In genomic region chr1:212558665-212559480, GRCh38 we compare ENCODE assay signal across 1 cellular context.
TF ChIP-seq lines count a peak whose summit lies in the region.

No MANE protein-coding gene starts in this region.

TF ChIP-seq in K562, 482 proteins besides CTCF, POLR2A, EP300 and RAD21 (continued from another document):
- peak in 1 of 2 experiments; percentile 93; a peak in 2 of 3 replicates for TF ChIP-seq CBX3 (IDR thresholded peaks at IDR 0.05; ENCODE audit: borderline replicate concordance in 1 of 2, low read length in 2 of 2)
- TF ChIP-seq ZNF766 (CRISPR knock-in tag; conservative IDR thresholded peaks at IDR 0.05) = peak; percentile 92
- TF ChIP-seq TFE3 (CRISPR knock-in tag; IDR thresholded peaks at IDR 0.05) = peak; percentile 16; the same call in 1 of the 2 replicates
- TF ChIP-seq ZBTB12 (CRISPR knock-in tag; IDR thresholded peaks at IDR 0.05) = peak; percentile 87
- peak; percentile 99 for TF ChIP-seq CXXC5 (CRISPR knock-in tag; IDR thresholded peaks at IDR 0.05)
- TF ChIP-seq NONO (IDR thresholded peaks at IDR 0.05; ENCODE audit: low read depth in 2 of 2, low read length in 1 of 2) = peak in 1 of 2 experiments; percentile 93; a peak in 2 of 4 replicates
- TF ChIP-seq ZNF639 (CRISPR knock-in tag; conservative IDR thresholded peaks at IDR 0.05 in 1 of 2, IDR thresholded peaks at IDR 0.05 in 1 of 2) = no peak; a peak in 2 of 4 replicates
- TF ChIP-seq TEAD1 (CRISPR knock-in tag; IDR thresholded peaks at IDR 0.05) = peak; percentile 54 to 88; a peak in 3 of 4 replicates
- TF ChIP-seq NFIC (IDR thresholded peaks at IDR 0.05) = no peak
- TF ChIP-seq FOXA3 (CRISPR knock-in tag; conservative IDR thresholded peaks at IDR 0.05 in 1 of 2, IDR thresholded peaks at IDR 0.05 in 1 of 2) = 0 out of 4 replicates have a peak, but pooled peaks of 1 of the 2 experiments have one; percentile 30
- TF ChIP-seq ZNF551 (CRISPR knock-in tag; IDR thresholded peaks at IDR 0.05) = no peak
- TF ChIP-seq HDAC3 (IDR thresholded peaks at IDR 0.05; ENCODE audit: borderline replicate concordance, partially characterized antibody) = no peak
- no peak for TF ChIP-seq PURB (CRISPR knock-in tag; IDR thresholded peaks at IDR 0.05; ENCODE audit: low read depth)
- peak; percentile 64; the same call in 1 of the 2 replicates for TF ChIP-seq ZBTB17 (CRISPR knock-in tag; IDR thresholded peaks at IDR 0.05)
- TF ChIP-seq ZNF589 (CRISPR knock-in tag; IDR thresholded peaks at IDR 0.05; ENCODE audit: low read depth) = peak; percentile 69; the same call in 1 of the 2 replicates
- peak; percentile 51 for TF ChIP-seq ZNF175 (CRISPR knock-in tag; IDR thresholded peaks at IDR 0.05; ENCODE audit: low read depth)
- peak; percentile 79 for TF ChIP-seq MAFK (IDR thresholded peaks at IDR 0.05; ENCODE audit: low read length)
